ENCODE assay signal across 1 cellular context in genomic region chr19:6264803-6265202, GRCh38.
A peak's percentile ranks its signal among the peaks of the same experiment; 100 is the strongest.
TF ChIP-seq lines count a peak whose summit lies in the region.

No MANE protein-coding gene starts in this region.

TF ChIP-seq in HepG2, 621 proteins besides CTCF, POLR2A, EP300 and RAD21:
- TF ChIP-seq TBX3 (IDR thresholded peaks at IDR 0.05; ENCODE audit: borderline replicate concordance) (no peak), ZNF331 (CRISPR knock-in tag; IDR thresholded peaks at IDR 0.05) (no peak), ATF7 (IDR thresholded peaks at IDR 0.05) (peak; percentile 47; the same call in 1 of the 2 replicates), ATF7 (CRISPR knock-in tag; IDR thresholded peaks at IDR 0.05) (no peak)
